ENCODE assay signal across 8 cellular contexts in the genomic region with DNA sequence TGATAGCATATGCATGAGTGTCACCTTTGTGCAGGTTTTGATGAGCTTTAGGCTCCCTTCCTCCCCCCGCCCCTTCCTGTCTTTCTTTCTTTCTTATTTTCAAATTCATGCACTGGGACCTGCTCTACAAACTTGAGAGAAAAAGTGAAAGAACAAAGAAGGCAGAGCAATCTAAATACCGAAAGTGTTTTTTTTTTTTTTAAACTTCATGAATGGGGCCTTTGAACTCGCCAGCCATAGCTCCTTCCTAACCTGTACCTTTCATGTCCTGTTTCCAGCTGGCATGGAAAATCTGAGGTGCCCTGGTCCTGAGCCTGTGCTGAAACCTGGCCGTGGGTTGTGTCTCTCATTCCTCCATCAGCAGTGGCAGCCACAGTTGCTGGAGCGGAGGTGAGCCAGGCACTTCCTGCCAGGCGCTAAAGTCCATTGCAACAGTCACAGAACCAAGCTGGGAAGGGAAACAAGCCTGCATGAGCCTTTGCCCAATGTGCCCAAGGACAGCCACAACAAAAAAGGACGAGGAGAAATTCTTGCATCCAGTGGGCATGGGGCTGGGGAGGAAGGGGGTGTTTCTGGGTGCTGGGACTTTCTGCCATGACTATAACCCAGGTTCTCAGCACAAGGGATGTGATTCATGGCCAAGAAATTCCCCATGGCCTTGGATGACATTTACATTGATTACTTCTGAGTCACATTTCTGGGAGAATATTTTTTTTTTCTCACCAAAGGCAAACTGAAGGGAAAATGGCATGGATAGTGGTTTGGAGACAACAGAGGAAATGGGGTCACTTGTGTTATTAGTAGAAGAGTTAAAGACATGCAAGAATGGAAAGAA.
DNase-seq lines count a peak whose midpoint lies in the region; ATAC-seq and TF ChIP-seq lines count a peak whose summit lies in the region.

No MANE protein-coding gene starts in this region.

- H3K27ac ChIP-seq in trophoblast cell (ENCODE audit: low read depth, low read length): peak overlapping the region; percentile 9

- DNase-seq in AG10803 (ENCODE audit: low read depth): peak; percentile 96
- DNase-seq in NCI-H460 (ENCODE audit: extremely low read depth, low read depth): peak; percentile 86
- peak; percentile 95 for DNase-seq in MCF 10A (ENCODE audit: unreplicated experiment)
- peak; percentile 52 to 79 for DNase-seq in trophoblast cell
- DNase-seq in DMS153 (lab: John Stamatoyannopoulos, UW): no peak
- DNase-seq in cardiac septum (ENCODE audit: low spot score): no peak

- H3K4ac ChIP-seq in trophoblast cell (ENCODE audit: low read depth, low read length): no peak overlapping the region

- no peak for ATAC-seq in GM18873 (IDR thresholded peaks at IDR 0.05; ENCODE audit: low FRiP score, unreplicated experiment)
- no peak for ATAC-seq in GM19452 (IDR thresholded peaks at IDR 0.05; ENCODE audit: unreplicated experiment)

- H3K4me3 ChIP-seq in AG10803 (ENCODE audit: low read length) (no peak overlapping the region), trophoblast cell (ENCODE audit: low read depth, low read length) (no peak overlapping the region)

- H4K12ac ChIP-seq in trophoblast cell (ENCODE audit: low read depth, low read length): no peak overlapping the region

- no CpG with 5 or more reads among the region's 7 CpGs for WGBS in trophoblast cell (ENCODE audit: extremely low coverage, insufficient coverage, insufficient read length)

- no peak overlapping the region for H2BK120ac ChIP-seq in trophoblast cell (ENCODE audit: insufficient read depth, low read length, poor library complexity)

- H2AK5ac ChIP-seq in trophoblast cell (ENCODE audit: low read length): no peak overlapping the region

- H3K27me3 Mint-ChIP-seq in MCF 10A (ENCODE audit: insufficient read depth, unreplicated experiment): no peaks in the 10 kb centered on the region

- H3K79me1 ChIP-seq in trophoblast cell (ENCODE audit: low read length): no peaks in the 10 kb centered on the region

- H3K9me3 Mint-ChIP-seq in MCF 10A (ENCODE audit: unreplicated experiment): no peaks in the 10 kb centered on the region

- H4K91ac ChIP-seq in trophoblast cell (ENCODE audit: low read depth, low read length): no peak overlapping the region

- peaks cover 3% of the 10 kb centered on the region for H3K36me3 Mint-ChIP-seq in MCF 10A (ENCODE audit: insufficient read depth, unreplicated experiment)

- no peak overlapping the region for H3K14ac ChIP-seq in trophoblast cell (ENCODE audit: low read length)

- H3K36me3 ChIP-seq in trophoblast cell (ENCODE audit: control insufficient read depth in 1 of 2, insufficient read depth in 2 of 2, low read length in 2 of 2): no peaks in the 10 kb centered on the region

- no peak overlapping the region for H3K4me2 ChIP-seq in trophoblast cell (ENCODE audit: low read length)

- no peak for TF ChIP-seq CTCF in AG10803 (conservative IDR thresholded peaks at IDR 0.05; ENCODE audit: low read length)
- no peak for TF ChIP-seq CTCF in MCF 10A (IDR thresholded peaks at IDR 0.05; ENCODE audit: unreplicated experiment)

- peak overlapping the region; percentile 44 for H3K4me3 Mint-ChIP-seq in MCF 10A (ENCODE audit: unreplicated experiment)

- TSS peak; percentile 56 for BruUV-seq in MCF 10A (replicated peaks; lab: Mats Ljungman, UMichigan)

- no peaks in the 10 kb centered on the region for H3K9me3 ChIP-seq in trophoblast cell (ENCODE audit: insufficient read depth, low read depth, low read length)

- H3K79me2 ChIP-seq in trophoblast cell (ENCODE audit: control insufficient read depth, insufficient read depth, low read length, poor library complexity): no peaks in the 10 kb centered on the region

- H3K4me1 Mint-ChIP-seq in MCF 10A (ENCODE audit: insufficient read depth, unreplicated experiment): peaks cover 28% of the 10 kb centered on the region

- H4K8ac ChIP-seq in trophoblast cell (ENCODE audit: low read depth, low read length): no peak overlapping the region

- H3K4me1 ChIP-seq in trophoblast cell (ENCODE audit: control insufficient read depth in 1 of 2, insufficient read depth in 2 of 2, low read length in 2 of 2): peaks cover 4 to 6% of the 10 kb centered on the region in 2 experiments

- H3K9ac ChIP-seq in trophoblast cell (ENCODE audit: low read length): no peak overlapping the region

- POLR2A ChIA-PET in MCF 10A (lab: Yijun Ruan, JAX): interaction anchor here (0.6 kb wide), 1 partner anchor 598 kb away, joined by 3 read pairs; no protein-coding TSS in a partner anchor

- H2BK5ac ChIP-seq in trophoblast cell (ENCODE audit: low read depth, low read length, poor library complexity): no peak overlapping the region

- intact Hi-C loops in MCF 10A (cut with micrococcal nuclease) (loop anchor here (10.0 kb wide), 1 partner anchor 74 kb away; no protein-coding TSS in a partner anchor), cardiac septum (cut with DNase I) (no loop called here)

- H3K23ac ChIP-seq in trophoblast cell (ENCODE audit: low read length): no peak overlapping the region

- no peak overlapping the region for H3K18ac ChIP-seq in trophoblast cell (ENCODE audit: low read length)

- no peak overlapping the region for H2AFZ ChIP-seq in trophoblast cell (ENCODE audit: insufficient read depth, low read length, poor library complexity)

- peak overlapping the region; percentile 64 for H3K27ac Mint-ChIP-seq in MCF 10A (ENCODE audit: low read depth, unreplicated experiment)

- no peaks in the 10 kb centered on the region for H3K27me3 ChIP-seq in trophoblast cell (ENCODE audit: insufficient read depth, low read length)

- CTCF ChIA-PET in MCF 10A (lab: Yijun Ruan, JAX): interaction anchor here (1.0 kb wide), 1 partner anchor 19 kb away, joined by 3 read pairs; no protein-coding TSS in a partner anchor

- H2BK12ac ChIP-seq in trophoblast cell (ENCODE audit: low read length): no peak overlapping the region

Comparison
In these comparisons a context has a peak if more than half of its experiments do, and no peak if none do; other contexts are left out.
1. DNase-seq: peak in AG10803 (single experiment), NCI-H460 (single experiment), MCF 10A (single experiment) and trophoblast cell (2 of 2); none in DMS153 (single experiment) and cardiac septum (single experiment).